In the genomic region with DNA sequence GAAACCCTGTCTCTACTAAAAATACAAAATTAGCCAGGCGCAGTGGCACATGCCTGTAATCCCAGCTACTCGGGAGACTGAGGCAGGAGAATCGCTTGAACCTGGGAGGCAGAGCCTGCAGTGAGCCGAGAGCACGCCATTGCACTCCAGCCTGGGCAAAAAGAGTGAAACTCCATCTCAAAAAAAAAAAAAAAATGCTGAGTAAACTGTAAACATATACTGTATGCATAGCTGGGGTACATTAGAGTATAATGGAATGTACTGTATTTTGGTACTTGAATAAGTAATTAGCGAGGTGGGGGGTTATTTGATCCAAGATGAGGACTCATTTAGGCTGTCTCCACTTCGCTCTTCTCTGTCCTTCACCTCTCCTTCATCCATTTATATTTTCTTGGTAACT, we compare ENCODE assay signal across 6 cellular contexts. TPM values are rescaled to one million over a fixed set of nuclear protein-coding genes. Genes with fewer than 3 reads are reported as not detected.
A peak's percentile ranks its signal among the peaks of the same experiment; 100 is the strongest.
DNase-seq lines count a peak whose midpoint lies in the region; ATAC-seq, FAIRE-seq and TF ChIP-seq lines count a peak whose summit lies in the region.
"Not testable (repeated sequence)": the region's sequence is repeated elsewhere in the genome, so short reads cannot be mapped to it uniquely, and the experiment has no call there.

No MANE protein-coding gene starts in this region.

- ATAC-seq in CD4-positive, CD25-positive, alpha-beta regulatory T cell (ENCODE audit: low read depth in 2 of 2); WTC11; K562: not testable (repeated sequence)

- not testable (repeated sequence) for H3K9me3 ChIP-seq in CD4-positive, CD25-positive, alpha-beta regulatory T cell (ENCODE audit: control insufficient read depth in 2 of 2, low read length in 2 of 2); K562 (replicated peaks; ENCODE audit: control insufficient read depth, insufficient read depth, low read depth, low read length); trophoblast cell (ENCODE audit: insufficient read depth, low read depth, low read length)

- H4K91ac ChIP-seq in trophoblast cell (ENCODE audit: low read depth, low read length) = not testable (repeated sequence)

- not testable (repeated sequence) for H4K12ac ChIP-seq in trophoblast cell (ENCODE audit: low read depth, low read length)

- not testable (repeated sequence) for H3K9ac ChIP-seq in K562 (ENCODE audit: insufficient read depth in 1 of 2, low read depth in 2 of 2, low read length in 2 of 2); trophoblast cell (ENCODE audit: low read length)

- H3K27ac ChIP-seq in CD4-positive, CD25-positive, alpha-beta regulatory T cell (ENCODE audit: insufficient read depth, low read length, poor library complexity, severe bottlenecking); K562 (ENCODE audit: extremely low read depth, low read depth, low read length); trophoblast cell (ENCODE audit: low read depth, low read length): not testable (repeated sequence)

- H3K36me3 ChIP-seq in CD4-positive, CD25-positive, alpha-beta regulatory T cell (ENCODE audit: control insufficient read depth, insufficient read depth, low read length) = not testable (repeated sequence)
- H3K36me3 ChIP-seq in K562 (ENCODE audit: control insufficient read depth, insufficient read depth, low read length) (peaks cover 55% of the 10 kb centered on the region), trophoblast cell (ENCODE audit: control insufficient read depth in 1 of 2, insufficient read depth in 2 of 2, low read length in 2 of 2) (peaks cover 3 to 11% of the 10 kb centered on the region in 2 experiments)

- BruUV-seq in K562 (replicated peaks; lab: Mats Ljungman, UMichigan) = not testable (repeated sequence)

- H3K18ac ChIP-seq in trophoblast cell (ENCODE audit: low read length) = not testable (repeated sequence)

- H2BK12ac ChIP-seq in trophoblast cell (ENCODE audit: low read length) = not testable (repeated sequence)

- not testable (repeated sequence) for H3K27me3 ChIP-seq in CD4-positive, CD25-positive, alpha-beta regulatory T cell (ENCODE audit: control insufficient read depth, insufficient read depth, low read length); K562 (ENCODE audit: control insufficient read depth in 2 of 2, insufficient read depth in 2 of 2, low read length in 2 of 2); trophoblast cell (ENCODE audit: insufficient read depth, low read length)

- not testable (repeated sequence) for TF ChIP-seq RAD21 in K562 (CRISPR knock-in tag; conservative IDR thresholded peaks at IDR 0.05 in 1 of 2, IDR thresholded peaks at IDR 0.05 in 1 of 2)

- WGBS in K562 (ENCODE audit: insufficient coverage, low coverage, missing lambda C conversion rate) = 76% methylated on average over 7 of the region's 7 CpGs
- no CpG with 5 or more reads among the region's 7 CpGs for WGBS in trophoblast cell (ENCODE audit: extremely low coverage, insufficient coverage, insufficient read length)

- H3K9me3 Mint-ChIP-seq in CD4-positive, CD25-positive, alpha-beta regulatory T cell; WTC11; activated naive CD8-positive, alpha-beta T cell (ENCODE audit: low read depth); mesothelial cell of epicardium: not testable (repeated sequence)

- not testable (repeated sequence) for H4K8ac ChIP-seq in trophoblast cell (ENCODE audit: low read depth, low read length)

- peak overlapping the region in 2 of 4 donors; percentile 33 to 100 for H3K4me3 Mint-ChIP-seq in CD4-positive, CD25-positive, alpha-beta regulatory T cell
- H3K4me3 Mint-ChIP-seq in WTC11; activated naive CD8-positive, alpha-beta T cell; mesothelial cell of epicardium: not testable (repeated sequence)

- H3K4me3 ChIP-seq in CD4-positive, CD25-positive, alpha-beta regulatory T cell (ENCODE audit: low read depth, low read length); K562; trophoblast cell (ENCODE audit: low read depth, low read length): not testable (repeated sequence)

- peaks cover 13% of the 10 kb centered on the region for H3K36me3 Mint-ChIP-seq in CD4-positive, CD25-positive, alpha-beta regulatory T cell
- peaks cover 20% of the 10 kb centered on the region for H3K36me3 Mint-ChIP-seq in WTC11
- H3K36me3 Mint-ChIP-seq in activated naive CD8-positive, alpha-beta T cell = peaks cover 13% of the 10 kb centered on the region
- not testable (repeated sequence) for H3K36me3 Mint-ChIP-seq in mesothelial cell of epicardium

- H4K20me1 ChIP-seq in K562 (replicated peaks; ENCODE audit: control insufficient read depth, insufficient read depth, low read length) = peaks cover 31% of the 10 kb centered on the region

- H3K27ac Mint-ChIP-seq in CD4-positive, CD25-positive, alpha-beta regulatory T cell = peak overlapping the region in 2 of 3 donors; percentile 42 to 75
- H3K27ac Mint-ChIP-seq in WTC11 (peak overlapping the region; percentile 19; the same call in 1 of the 2 replicates), mesothelial cell of epicardium (peak overlapping the region; percentile 26)
- peak overlapping the region; percentile 2 for H3K27ac Mint-ChIP-seq in activated naive CD8-positive, alpha-beta T cell

- not testable (repeated sequence) for H3K9me1 ChIP-seq in K562 (ENCODE audit: control insufficient read depth, insufficient read depth, low read length)

- not testable (repeated sequence) for H2AK5ac ChIP-seq in trophoblast cell (ENCODE audit: low read length)

- not testable (repeated sequence) for H2AFZ ChIP-seq in K562 (ENCODE audit: low read depth, low read length); trophoblast cell (ENCODE audit: insufficient read depth, low read length, poor library complexity)

- not testable (repeated sequence) for H3K4me2 ChIP-seq in K562 (ENCODE audit: insufficient read depth, low read length); trophoblast cell (ENCODE audit: low read length)

- not testable (repeated sequence) for H2BK120ac ChIP-seq in trophoblast cell (ENCODE audit: insufficient read depth, low read length, poor library complexity)

- H3K79me2 ChIP-seq in K562 (ENCODE audit: control insufficient read depth, insufficient read depth, low read length) = peaks cover 92% of the 10 kb centered on the region
- H3K79me2 ChIP-seq in trophoblast cell (ENCODE audit: control insufficient read depth, insufficient read depth, low read length, poor library complexity) = peaks cover 19% of the 10 kb centered on the region

- not testable (repeated sequence) for TF ChIP-seq EP300 in K562 (IDR thresholded peaks at IDR 0.05; ENCODE audit: low read length)

- not testable (repeated sequence) for H3K23ac ChIP-seq in trophoblast cell (ENCODE audit: low read length)

- peaks cover 20 to 48% (median 30%) of the 10 kb centered on the region in 4 donors for H3K4me1 Mint-ChIP-seq in CD4-positive, CD25-positive, alpha-beta regulatory T cell
- peaks cover 30% of the 10 kb centered on the region for H3K4me1 Mint-ChIP-seq in WTC11
- peaks cover 43% of the 10 kb centered on the region for H3K4me1 Mint-ChIP-seq in activated naive CD8-positive, alpha-beta T cell (ENCODE audit: low read depth)
- H3K4me1 Mint-ChIP-seq in mesothelial cell of epicardium = peaks cover 36% of the 10 kb centered on the region

- POLR2A ChIA-PET in WTC11 (lab: Charles Lee) = not testable (repeated sequence)
- POLR2A ChIA-PET in K562 (lab: Yijun Ruan, JAX) = interaction anchor here (0.5 to 1.0 kb wide), 3 partner anchors 14 to 1151 kb away, joined by 3 read pairs; no protein-coding TSS in a partner anchor

- H2BK5ac ChIP-seq in trophoblast cell (ENCODE audit: low read depth, low read length, poor library complexity) = not testable (repeated sequence)

- peak overlapping the region; percentile 98 for H3K4ac ChIP-seq in trophoblast cell (ENCODE audit: low read depth, low read length)

- H3K14ac ChIP-seq in trophoblast cell (ENCODE audit: low read length) = not testable (repeated sequence)

- H3K27me3 Mint-ChIP-seq in CD4-positive, CD25-positive, alpha-beta regulatory T cell; WTC11 (ENCODE audit: low read depth); activated naive CD8-positive, alpha-beta T cell; mesothelial cell of epicardium (ENCODE audit: low read depth): not testable (repeated sequence)

- TF ChIP-seq POLR2A in K562 (conservative IDR thresholded peaks at IDR 0.05) = not testable (repeated sequence)

- not testable (repeated sequence) for DNase-seq in CD4-positive, CD25-positive, alpha-beta regulatory T cell; WTC11 (ENCODE audit: low spot score); K562 (ENCODE audit: extremely low read depth in 1 of 4, low spot score in 3 of 4); mesothelial cell of epicardium (ENCODE audit: low spot score in 2 of 2, unreplicated experiment in 2 of 2); trophoblast cell

- in situ Hi-C loops in K562 (cut with MboI) = not testable (repeated sequence)

- CTCF ChIA-PET in WTC11 (lab: Charles Lee) = interaction anchor here (0.7 kb wide), 1 partner anchor 14 kb away, joined by 4 read pairs; no protein-coding TSS in a partner anchor
- CTCF ChIA-PET in K562 (lab: Yijun Ruan, JAX; ENCODE audit: low intra/inter-chr PET ratio) = not testable (repeated sequence)

- not testable (repeated sequence) for H3K79me1 ChIP-seq in trophoblast cell (ENCODE audit: low read length)

- not testable (repeated sequence) for FAIRE-seq in K562 (lab: Jason Lieb, UNC)

- peaks cover 26% of the 10 kb centered on the region for H3K4me1 ChIP-seq in CD4-positive, CD25-positive, alpha-beta regulatory T cell (ENCODE audit: control insufficient read depth, insufficient read depth, low read length, poor library complexity, severe bottlenecking)
- H3K4me1 ChIP-seq in K562 (replicated peaks in 1 of 2; ENCODE audit: control insufficient read depth in 2 of 2, insufficient read depth in 2 of 2, low read length in 2 of 2) = peaks cover 29 to 39% of the 10 kb centered on the region in 2 experiments
- H3K4me1 ChIP-seq in trophoblast cell (ENCODE audit: control insufficient read depth in 1 of 2, insufficient read depth in 2 of 2, low read length in 2 of 2) = not testable (repeated sequence)

- intact Hi-C loops in K562 (cut with micrococcal nuclease) = loop anchor here (5.0 kb wide), 1 partner anchor 59 kb away; no protein-coding TSS in a partner anchor

- TF ChIP-seq CTCF in WTC11 (IDR thresholded peaks at IDR 0.05); K562 (IDR thresholded peaks at IDR 0.05 in 2 of 3, conservative IDR thresholded peaks at IDR 0.05 in 1 of 3; ENCODE audit: insufficient read depth in 2 of 3, low read depth in 1 of 3, low read length in 3 of 3); mesothelial cell of epicardium (IDR thresholded peaks at IDR 0.05; ENCODE audit: unreplicated experiment): not testable (repeated sequence)

RNA-seq across cellular contexts. Expression of a gene that starts 3.7 kb away (rescaled TPM):
- total RNA-seq in CD4-positive, CD25-positive, alpha-beta regulatory T cell = 22.8 TPM
- polyA plus RNA-seq in CD4-positive, CD25-positive, alpha-beta regulatory T cell = 10 to 100 TPM in 1 of 4 donors, 1 to 10 TPM in 3; 7.6 to 11.2 (median 8.8) TPM
- total RNA-seq in WTC11 (2021) = 39.9 to 42.1 TPM (median 41.0 TPM) in 3 replicates
- total RNA-seq in K562 (2011; cell fraction: chromatin; rRNA removed; ENCODE audit: low replicate concordance) = 18.3 and 46.1 TPM in 2 replicates
- total RNA-seq in K562 (2011; cell fraction: nucleolus; rRNA removed) = 6.3 and 7.8 TPM in 2 replicates
- 21.6 and 31.5 TPM in 2 replicates for total RNA-seq in K562 (2011; cell fraction: nucleoplasm; rRNA removed)
- 10.1 and 10.9 TPM in 2 replicates for total RNA-seq in K562 (2014; rRNA removed)
- 14.0 and 16.2 TPM in 2 replicates for total RNA-seq in K562 (2014; rRNA removed; fragmentation: Illumina TruSeq; extraction: Trizol)
- 11.7 and 12.6 TPM in 2 replicates for total RNA-seq in K562 (2015; rRNA removed; fragmentation: Illumina TruSeq; extraction: Trizol)
- 24.4 and 32.4 TPM in 2 replicates for total RNA-seq in K562 (2021)
- polyA plus RNA-seq in K562 (2011; rRNA removed) = 26.0 and 30.3 TPM in 2 replicates
- polyA plus RNA-seq in K562 (2011; cell fraction: cytosol; rRNA removed) = 7.6 and 14.5 TPM in 2 replicates
- polyA plus RNA-seq in K562 (2011; cell fraction: nucleus; rRNA removed) = 11.3 and 11.7 TPM in 2 replicates
- 11.3 and 16.2 TPM in 2 replicates for polyA plus RNA-seq in K562 (2012)
- polyA plus RNA-seq in K562 (2014; fragmentation: Illumina TruSeq; extraction: Trizol) = 21.2 and 22.6 TPM in 2 replicates
- 1 to 10 TPM; 4.9 to 7.9 TPM for polyA plus RNA-seq in K562 (2014; fragmentation: Nextera tagmentation; extraction: Ambion mirVana)
- 16.1 and 18.5 TPM in 2 replicates for polyA plus RNA-seq in K562 (2014; rRNA removed)
- 38.2 and 39.5 TPM in 2 replicates for polyA minus RNA-seq in K562 (2011; rRNA and poly(A)+ RNA removed)
- 15.0 and 18.5 TPM in 2 replicates for polyA minus RNA-seq in K562 (2011; cell fraction: cytosol; rRNA and poly(A)+ RNA removed)
- polyA minus RNA-seq in K562 (2011; cell fraction: nucleus; rRNA and poly(A)+ RNA removed) = 5.1 and 9.3 TPM in 2 replicates
- 50.4 to 54.4 TPM (median 53.7 TPM) in 3 replicates for total RNA-seq in mesothelial cell of epicardium
- polyA plus RNA-seq in trophoblast cell (2013) = 33.2 and 34.0 TPM in 2 replicates

Comparison
In these comparisons a context has a peak if more than half of its experiments do, and no peak if none do; other contexts are left out.
1. H3K27ac Mint-ChIP-seq: peak in every context shown above with its lines; median percentile 58 in CD4-positive, CD25-positive, alpha-beta regulatory T cell; 26 in mesothelial cell of epicardium; 19 in WTC11; 2 in activated naive CD8-positive, alpha-beta T cell.